Comparison of ENCODE assay signal across 29 cellular contexts in the genomic region with DNA sequence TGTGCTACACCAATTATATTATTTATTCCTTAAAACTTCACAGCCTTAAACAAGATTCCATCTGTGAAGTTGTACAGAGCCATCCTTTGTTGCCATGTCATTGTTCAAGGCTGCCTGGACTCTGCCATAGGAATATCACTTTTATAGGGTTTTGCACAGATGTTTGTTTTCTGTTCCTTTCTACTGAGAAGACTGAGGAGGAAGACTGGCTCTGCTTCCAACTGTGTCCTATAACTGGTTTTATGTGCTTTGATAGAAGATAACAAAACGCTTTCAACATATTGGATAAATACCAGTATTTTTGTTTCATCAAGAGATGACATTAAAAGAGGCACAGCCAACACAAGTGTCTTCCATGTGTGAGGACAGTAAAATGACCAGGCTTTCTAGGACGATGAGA.
"Had no signal": no experiment of that assay in that cellular context is flagged by ENCODE, and none has a peak within 500 bp of the region (broad histone marks: within the 10 kb centered on the region; RNA-seq: fewer than 3 reads in every experiment).

No MANE protein-coding gene starts in this region.

- H2AFZ ChIP-seq: neural progenitor cell, parathyroid adenoma had no signal

- H3K27ac ChIP-seq: left ventricle myocardium inferior, neural progenitor cell, neutrophil, parathyroid adenoma, spleen, suprapubic skin, upper lobe of right lung had no signal

- H3K4me3 ChIP-seq: left ventricle myocardium inferior, lung, neural progenitor cell, spleen, suprapubic skin, tibial artery, upper lobe of right lung had no signal

- H3K9ac ChIP-seq: neural progenitor cell, parathyroid adenoma had no signal

- H3K27ac Mint-ChIP-seq: mesothelial cell of epicardium; naive B cell; natural killer cell; nephron progenitor cell; neural progenitor cell; progenitor cell of endocrine pancreas; stimulated activated effector memory CD8-positive, alpha-beta T cell treated with anti-CD3 and anti-CD28 coated beads, Interleukin-12 subunit alpha, Interleukin-12 subunit beta, amount 100 ng/mL, for 72 hours; stimulated activated naive CD8-positive, alpha-beta T cell treated with anti-CD3 and anti-CD28 coated beads, Interleukin-15, Interleukin-2, amounts not matched to agents 100 ng/mL and 50 ng/mL, for 24 hours had no signal

- H3K4me2 ChIP-seq: neural progenitor cell had no signal

- H3K36me3 Mint-ChIP-seq: immature natural killer cell; mesothelial cell of epicardium; naive B cell; natural killer cell; neural progenitor cell; stimulated activated effector memory CD8-positive, alpha-beta T cell treated with anti-CD3 and anti-CD28 coated beads, Interleukin-12 subunit alpha, Interleukin-12 subunit beta, amount 100 ng/mL, for 72 hours had no signal

- FAIRE-seq: islet of Langerhans, small intestine, urothelium cell line had no signal

- H3K4me1 ChIP-seq: neural progenitor cell, parathyroid adenoma had no signal

- H3K27me3 Mint-ChIP-seq: naive B cell had no signal

- H3K27me3 ChIP-seq: neural progenitor cell, neutrophil, spleen, suprapubic skin, tibial artery, upper lobe of right lung had no signal

- H3K36me3 ChIP-seq: left ventricle myocardium inferior, neural progenitor cell, neutrophil, spleen, suprapubic skin, thoracic aorta, tibial artery, upper lobe of right lung had no signal

- DNase-seq: hypothalamus; immature natural killer cell; left ventricle myocardium inferior; mesendoderm; naive B cell; natural killer cell; nephron progenitor cell; occipital lobe; retina; right cardiac atrium; small intestine; spleen; stimulated activated CD4-positive, alpha-beta T cell treated with anti-CD3 and anti-CD28 coated beads, Interleukin-4, amount 100 ng/mL, for 24 hours; stimulated activated naive CD4-positive, alpha-beta T cell; tibial artery; trophoblast cell; upper lobe of right lung had no signal

- H3K9me3 ChIP-seq: left ventricle myocardium inferior, neutrophil, spleen, suprapubic skin, thoracic aorta, tibial artery, upper lobe of right lung had no signal

- H3K79me2 ChIP-seq: parathyroid adenoma had no signal

- H3K9me3 Mint-ChIP-seq: immature natural killer cell; mesothelial cell of epicardium; natural killer cell; nephron progenitor cell; neural progenitor cell; stimulated activated effector memory CD8-positive, alpha-beta T cell treated with anti-CD3 and anti-CD28 coated beads, Interleukin-12 subunit alpha, Interleukin-12 subunit beta, amount 100 ng/mL, for 72 hours; stimulated activated naive CD8-positive, alpha-beta T cell treated with anti-CD3 and anti-CD28 coated beads, Interleukin-15, Interleukin-2, amounts not matched to agents 100 ng/mL and 50 ng/mL, for 24 hours had no signal

- H3K4me3 Mint-ChIP-seq: immature natural killer cell; mesothelial cell of epicardium; naive B cell; natural killer cell; nephron progenitor cell; neural progenitor cell; stimulated activated effector memory CD8-positive, alpha-beta T cell treated with anti-CD3 and anti-CD28 coated beads, Interleukin-12 subunit alpha, Interleukin-12 subunit beta, amount 100 ng/mL, for 72 hours; stimulated activated naive CD8-positive, alpha-beta T cell treated with anti-CD3 and anti-CD28 coated beads, Interleukin-15, Interleukin-2, amounts not matched to agents 100 ng/mL and 50 ng/mL, for 24 hours had no signal

- H3K4me1 Mint-ChIP-seq: mesothelial cell of epicardium, nephron progenitor cell, neural progenitor cell had no signal
